ENCODE assay signal across 32 cellular contexts in the genomic region with DNA sequence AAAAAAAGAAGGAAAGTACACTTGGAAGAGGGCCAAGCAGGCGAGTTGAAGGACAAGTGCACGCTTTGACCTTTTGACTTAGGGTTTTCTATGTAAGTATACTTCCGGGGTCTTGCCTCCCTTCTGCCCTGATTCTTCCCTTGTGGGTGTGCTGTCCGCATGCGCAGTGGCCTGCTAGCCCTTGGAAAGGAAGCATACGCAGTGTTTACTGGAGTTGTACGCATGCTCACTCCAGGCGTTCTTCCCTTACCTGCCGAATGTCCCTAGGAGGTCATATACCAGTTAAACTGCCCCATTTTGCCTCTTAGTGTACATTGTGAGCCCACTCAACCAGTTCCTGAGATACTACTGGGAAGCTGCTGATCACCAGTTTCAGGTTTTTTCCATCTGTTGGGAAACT.
"Had no signal": no experiment of that assay in that cellular context is flagged by ENCODE, and none has a peak within 500 bp of the region (broad histone marks: within the 10 kb centered on the region; RNA-seq: fewer than 3 reads in every experiment).

No MANE protein-coding gene starts in this region.

- FAIRE-seq: colon had no signal

- H3K4me3 ChIP-seq: adrenal gland, body of pancreas, esophagus muscularis mucosa, gastrocnemius medialis had no signal

- H3K4me1 ChIP-seq: body of pancreas, esophagus muscularis mucosa, foreskin keratinocyte, gastrocnemius medialis had no signal

- H3K27ac ChIP-seq: adrenal gland, body of pancreas, esophagus muscularis mucosa, foreskin keratinocyte, gastrocnemius medialis had no signal

- H3K9me3 ChIP-seq: adrenal gland, body of pancreas, esophagus muscularis mucosa, gastrocnemius medialis had no signal

- H3K36me3 ChIP-seq: adrenal gland, esophagus muscularis mucosa, gastrocnemius medialis had no signal

- ATAC-seq: activated CD4-positive, alpha-beta T cell treated with anti-CD3 and anti-CD28 coated beads for 36 hours; activated CD8-positive, alpha-beta memory T cell treated with anti-CD3 and anti-CD28 coated beads, Interleukin-2, amount 10 ng/mL, durations not matched to agents 7 days and 5 days; activated CD8-positive, alpha-beta T cell treated with anti-CD3 and anti-CD28 coated beads, Interleukin-2, amount 10 ng/mL, durations not matched to agents 7 days and 5 days; activated naive CD8-positive, alpha-beta T cell treated with anti-CD3 and anti-CD28 coated beads, Interleukin-2, amount 50 U/mL, for 24 hours; body of pancreas; effector memory CD8-positive, alpha-beta T cell; foreskin keratinocyte; T-helper 17 cell had no signal

- H3K27me3 ChIP-seq: adrenal gland, body of pancreas, esophagus muscularis mucosa, foreskin keratinocyte, gastrocnemius medialis had no signal

- DNase-seq: activated CD4-positive, alpha-beta memory T cell treated with anti-CD3 and anti-CD28 coated beads for 36 hours; activated CD4-positive, alpha-beta T cell treated with anti-CD3 and anti-CD28 coated beads for 36 hours; activated CD4-positive, alpha-beta T cell treated with anti-CD3 and anti-CD28 coated beads, Interleukin-2, amount 10 ng/mL, durations not matched to agents 24 days and 14 days; activated CD4-positive, CD25-positive, alpha-beta regulatory T cell; activated CD4-positive, CD25-positive, alpha-beta regulatory T cell treated with anti-CD3 and anti-CD28 coated beads, Interleukin-2, amount 50 U/mL, for 72 hours; activated CD8-positive, alpha-beta memory T cell treated with anti-CD3 and anti-CD28 coated beads, Interleukin-2, amount 10 ng/mL, durations not matched to agents 7 days and 5 days; activated CD8-positive, alpha-beta memory T cell treated with anti-CD3 and anti-CD28 coated beads, Interleukin-2, amount 50 U/mL, for 4 hours; activated CD8-positive, alpha-beta T cell treated with anti-CD3 and anti-CD28 coated beads, Interleukin-2, amount 10 ng/mL, durations not matched to agents 7 days and 5 days; activated effector memory CD4-positive, alpha-beta T cell treated with anti-CD3 and anti-CD28 coated beads, Interleukin-2, amount 50 U/mL, for 16 hours; activated naive CD4-positive, alpha-beta T cell treated with anti-CD3 and anti-CD28 coated beads for 36 hours; activated naive CD8-positive, alpha-beta T cell treated with anti-CD3 and anti-CD28 coated beads for 36 hours; activated naive CD8-positive, alpha-beta T cell treated with anti-CD3 and anti-CD28 coated beads, Interleukin-2, amount 50 U/mL, for 24 hours; activated T-cell treated with anti-CD3 and anti-CD28 coated beads, Interleukin-2, amount 50 U/mL, for 1 hour; activated T-cell treated with anti-CD3 and anti-CD28 coated beads, Interleukin-2, amount 50 U/mL, for 48 hours; adrenal gland; amygdala; aorta; body of pancreas; caudate nucleus; cortex of kidney; dermis blood vessel endothelial cell; effector CD4-positive, alpha-beta T cell; effector memory CD8-positive, alpha-beta T cell; erythroblast; foreskin keratinocyte; gastrocnemius medialis; glutamatergic neuron; T-helper 1 cell; T-helper 17 cell; T1000 had no signal
